Comparison of ENCODE assay signal across 1 cellular context in genomic region chr11:9681583-9682372, GRCh38.
TF ChIP-seq lines count a peak whose summit lies in the region.

No MANE protein-coding gene starts in this region.

TF ChIP-seq in WTC11, 78 proteins besides CTCF, POLR2A, EP300 and RAD21 (continued from another document):
- TF ChIP-seq ZNF121 (CRISPR knock-in tag; IDR thresholded peaks at IDR 0.05): no peak
- TF ChIP-seq ETV6 (CRISPR knock-in tag; IDR thresholded peaks at IDR 0.05): no peak
- no peak for TF ChIP-seq FOXJ3 (CRISPR knock-in tag; IDR thresholded peaks at IDR 0.05; ENCODE audit: borderline replicate concordance)
- no peak for TF ChIP-seq ZNF671 (CRISPR knock-in tag; IDR thresholded peaks at IDR 0.05)
- TF ChIP-seq AR (CRISPR knock-in tag; IDR thresholded peaks at IDR 0.05): no peak
- TF ChIP-seq FOXP4 (CRISPR knock-in tag; IDR thresholded peaks at IDR 0.05): no peak
- TF ChIP-seq E2F5 (CRISPR knock-in tag; IDR thresholded peaks at IDR 0.05): no peak
- no peak for TF ChIP-seq HMGA2 (CRISPR knock-in tag; IDR thresholded peaks at IDR 0.05)
